Comparison of ENCODE assay signal across 1 cellular context in genomic region chr6:99933129-99933528, GRCh38.
TF ChIP-seq lines count a peak whose summit lies in the region.

No MANE protein-coding gene starts in this region.

TF ChIP-seq in IMR-90, 13 proteins besides CTCF, POLR2A, EP300 and RAD21 (continued from another document):
- TF ChIP-seq ELK1 (IDR thresholded peaks at IDR 0.05; ENCODE audit: borderline replicate concordance, low read depth, low read length) (no peak), CEBPB (IDR thresholded peaks at IDR 0.05; ENCODE audit: low read depth, low read length) (peak; percentile 11; the same call in 1 of the 2 replicates)
TF ChIP-seq in IMR-90: peak in this region for 1.
